ENCODE assay signal across 16 cellular contexts in the genomic region with DNA sequence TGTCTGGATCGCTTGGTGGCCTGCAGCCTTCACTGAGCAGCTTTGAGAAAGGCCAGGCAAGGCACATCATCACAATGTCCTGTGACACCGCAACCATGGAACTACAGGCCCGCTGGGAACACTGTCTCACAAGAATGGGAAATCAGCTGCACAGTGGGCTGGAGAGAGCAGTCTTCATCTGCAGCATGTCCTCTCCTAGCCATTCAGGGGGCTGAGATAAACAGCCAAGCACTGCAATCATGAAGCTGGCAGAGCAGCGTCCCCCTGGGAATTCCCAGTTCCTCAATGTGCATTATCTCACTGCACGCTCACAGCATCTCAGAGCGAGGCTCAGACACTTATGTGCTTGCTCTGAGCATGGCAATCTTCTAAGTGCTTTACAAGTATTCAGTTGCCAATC. TPM values are rescaled to one million over a fixed set of nuclear protein-coding genes. Genes with fewer than 3 reads are reported as not detected.
DNase-seq lines count a peak whose midpoint lies in the region; ATAC-seq and TF ChIP-seq lines count a peak whose summit lies in the region.
"Had no signal": no experiment of that assay in that cellular context is flagged by ENCODE, and none has a peak within 500 bp of the region (broad histone marks: within the 10 kb centered on the region; RNA-seq: fewer than 3 reads in every experiment).

No MANE protein-coding gene starts in this region.

- peak; percentile 40 for TF ChIP-seq POLR2A in erythroblast (IDR thresholded peaks at IDR 0.05; ENCODE audit: low read length)

- DNase-seq in Right ventricle myocardium superior = peak; percentile 50
- DNase-seq in cardiac septum (ENCODE audit: low spot score) = no peak
- peak; percentile 54 to 63 for DNase-seq in NCI-H187 (lab: John Stamatoyannopoulos, UW)
- peak; percentile 59 to 67 for DNase-seq in erythroblast (lab: John Stamatoyannopoulos, UW)
- no peak for DNase-seq in Caco-2
- no peak for DNase-seq in RWPE1 (ENCODE audit: low spot score)
- DNase-seq in cerebellar cortex (ENCODE audit: low spot score) = no peak
- no peak for DNase-seq in central memory CD4-positive, alpha-beta T cell
- DNase-seq: activated T-cell treated with anti-CD3 and anti-CD28 coated beads for 4 hours, MM.1S, NCI-H510A treated with DMSO at 0.1 percent for 48 hours, nephron progenitor cell, RPMI8226 had no signal

- CTCF ChIA-PET in Caco-2 (lab: Charles Lee) = no interaction called here
- CTCF ChIA-PET in RWPE1 (lab: Yijun Ruan, JAX) = no interaction called here

- H3K27ac Mint-ChIP-seq in Caco-2 (ENCODE audit: unreplicated experiment) = no peak overlapping the region
- H3K27ac Mint-ChIP-seq: nephron progenitor cell had no signal

- no peak overlapping the region for H3K4me3 Mint-ChIP-seq in Caco-2 (ENCODE audit: unreplicated experiment)

- H3K27ac ChIP-seq in RWPE1 = no peak overlapping the region
- H3K27ac ChIP-seq: suprapubic skin, VCaP had no signal

- H3K4me3 ChIP-seq in Caco-2 (ENCODE audit: low read depth, low read length) = no peak overlapping the region

- H3K9me3 Mint-ChIP-seq in Caco-2 (ENCODE audit: unreplicated experiment) = peaks cover 4% of the 10 kb centered on the region

- ATAC-seq in Right ventricle myocardium superior (ENCODE audit: poor library complexity) = peak; percentile 63

- intact Hi-C loops in Right ventricle myocardium superior (cut with DNase I) = no loop called here
- intact Hi-C loops in cardiac septum (cut with DNase I) = no loop called here
- intact Hi-C loops in Caco-2 (cut with micrococcal nuclease; ENCODE audit: unreplicated experiment) = no loop called here

- H3K4me1 ChIP-seq in Caco-2 = peaks cover 5% of the 10 kb centered on the region; the same call in 1 of the 2 replicates

- H3K27me3 ChIP-seq in Caco-2 (replicated peaks; ENCODE audit: control insufficient read depth, insufficient read depth, low read length) = no peaks in the 10 kb centered on the region; the same call in 1 of the 2 replicates
- H3K27me3 ChIP-seq: suprapubic skin had no signal

- TF ChIP-seq CTCF in Caco-2 (IDR thresholded peaks at IDR 0.05; ENCODE audit: insufficient read depth in 1 of 2, low read depth in 1 of 2, low read length in 1 of 2, severe bottlenecking in 1 of 2, unreplicated experiment in 1 of 2) = no peak
- TF ChIP-seq CTCF in RWPE1 (conservative IDR thresholded peaks at IDR 0.05; ENCODE audit: low read depth) = no peak

- POLR2A ChIA-PET in Caco-2 (lab: Charles Lee) = no interaction called here
- POLR2A ChIA-PET in RWPE1 (lab: Yijun Ruan, JAX; ENCODE audit: low non-redundant PET) = no interaction called here

- H3K4me1 Mint-ChIP-seq in Caco-2 (ENCODE audit: low read depth, unreplicated experiment) = peaks cover 6% of the 10 kb centered on the region

- no TSS peak for BruUV-seq in Caco-2 (replicated peaks; lab: Mats Ljungman, UMichigan)

- no peaks in the 10 kb centered on the region for H3K36me3 Mint-ChIP-seq in Caco-2 (ENCODE audit: insufficient read depth, unreplicated experiment)

- H3K36me3 ChIP-seq in Caco-2 (ENCODE audit: control insufficient read depth, insufficient read depth, low read length) = no peaks in the 10 kb centered on the region

- H3K9me3 ChIP-seq in Caco-2 = peaks cover 9% of the 10 kb centered on the region; the same call in 1 of the 2 replicates

- peaks cover 14% of the 10 kb centered on the region for H3K27me3 Mint-ChIP-seq in Caco-2 (ENCODE audit: insufficient read depth, unreplicated experiment)

RNA-seq across cellular contexts. Expression of gene CMPK2, which starts 1.9 kb away (rescaled TPM):
- total RNA-seq in Right ventricle myocardium superior (2.7 TPM), cardiac septum (5.5 TPM), Caco-2 (2022) (0.52 and 0.53 TPM in 2 replicates)

RNA-seq across cellular contexts. Expression of gene RSAD2, which starts 13.8 kb away (rescaled TPM):
- total RNA-seq in Right ventricle myocardium superior = 3.4 TPM
- total RNA-seq in cardiac septum = 4.6 TPM
- total RNA-seq in Caco-2 (2022) = 0.18 TPM in 1 of 2 replicates, not detected in the other
- total RNA-seq: H1 had no signal

RNA-seq across cellular contexts. Expression of gene RNF144A, which starts 53.4 kb away (rescaled TPM):
- 14.5 TPM for total RNA-seq in Right ventricle myocardium superior
- 11.7 TPM for total RNA-seq in cardiac septum
- total RNA-seq in Caco-2 (2022) = 1.6 and 3.0 TPM in 2 replicates

Comparison
In these comparisons a context has a peak if more than half of its experiments do, and no peak if none do; other contexts are left out.
1. DNase-seq: peak in Right ventricle myocardium superior (single experiment), NCI-H187 (2 of 2) and erythroblast (2 of 2); none in cardiac septum (single experiment), Caco-2 (0 of 2), RWPE1 (single experiment), cerebellar cortex (single experiment) and central memory CD4-positive, alpha-beta T cell (single experiment).